21 cellular contexts compared by ENCODE assay signal in the genomic region with DNA sequence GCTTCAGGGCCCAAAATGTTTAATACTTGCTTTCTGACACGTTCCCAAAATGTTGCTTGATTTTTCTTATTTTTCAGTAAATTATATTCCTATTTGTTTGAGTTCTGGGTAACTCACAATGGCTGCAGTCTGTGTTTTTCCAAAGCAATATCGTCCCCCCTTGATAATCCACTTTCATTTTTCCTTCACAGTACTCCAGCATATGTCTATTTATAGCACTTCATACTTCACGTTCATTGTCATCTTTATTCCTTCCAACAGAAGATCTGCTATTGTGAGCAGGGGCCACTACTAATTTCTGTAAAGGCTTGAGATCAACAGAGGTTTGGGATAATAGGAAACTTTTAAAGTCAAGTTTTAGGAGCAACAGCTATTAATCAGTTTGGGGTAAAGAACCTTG. TPM values are rescaled to one million over a fixed set of nuclear protein-coding genes. Genes with fewer than 3 reads are reported as not detected.
DNase-seq lines count a peak whose midpoint lies in the region; ATAC-seq and TF ChIP-seq lines count a peak whose summit lies in the region.
"Had no signal": no experiment of that assay in that cellular context is flagged by ENCODE, and none has a peak within 500 bp of the region (broad histone marks: within the 10 kb centered on the region; RNA-seq: fewer than 3 reads in every experiment).

No MANE protein-coding gene starts in this region.

- H3K4me3 ChIP-seq in cardiac fibroblast (replicated peaks in 1 of 2; ENCODE audit: low read depth in 2 of 2, low read length in 2 of 2) (no peak overlapping the region), heart left ventricle (peak overlapping the region in 8 of 12 donors; percentile 11 to 49 (median 24))
- H3K4me3 ChIP-seq: coronary artery, skin epidermis had no signal

- H3K4me1 ChIP-seq in heart left ventricle, result peaks cover 0 to 30% (median 5%) of the 10 kb centered on the region in 12 donors

- H3K27me3 Mint-ChIP-seq in osteocyte (ENCODE audit: unreplicated experiment), result no peaks in the 10 kb centered on the region
- H3K27me3 Mint-ChIP-seq: stimulated activated naive CD8-positive, alpha-beta T cell treated with anti-CD3 and anti-CD28 coated beads, Interleukin-15, amount 100 ng/mL, for 72 hours had no signal

- no peaks in the 10 kb centered on the region for H3K36me3 ChIP-seq in heart left ventricle

- no peaks in the 10 kb centered on the region for H3K9me3 Mint-ChIP-seq in osteocyte (ENCODE audit: unreplicated experiment)
- H3K9me3 Mint-ChIP-seq: activated naive CD4-positive, alpha-beta T cell treated with anti-CD3 and anti-CD28 coated beads for 36 hours; stimulated activated naive CD8-positive, alpha-beta T cell treated with anti-CD3 and anti-CD28 coated beads, Interleukin-15, amount 100 ng/mL, for 72 hours had no signal

- intact Hi-C loops in heart left ventricle (cut with DNase I), result loop anchor here in 2 of 10 donors (5.0 kb wide), 1 partner anchor 37 kb away; no protein-coding TSS in a partner anchor

- H3K4me1 Mint-ChIP-seq in osteocyte (ENCODE audit: unreplicated experiment), result peaks cover 7% of the 10 kb centered on the region

- 11 to 16% (median 14%) methylated on average over 3 of the region's 3 CpGs for WGBS in heart left ventricle, 4 donors

- H3K9me3 ChIP-seq in heart left ventricle, result no peaks in the 10 kb centered on the region

- peak; percentile 69 to 85 (median 74) for ATAC-seq in heart left ventricle
- ATAC-seq: stimulated activated naive CD8-positive, alpha-beta T cell treated with anti-CD3 and anti-CD28 coated beads, Interleukin-15, amount 100 ng/mL, for 72 hours had no signal

- DNase-seq in AG08396 (ENCODE audit: low spot score) (peak; percentile 18), cardiac fibroblast (ENCODE audit: low read depth in 2 of 2) (peak; percentile 12 to 17), heart left ventricle (no peak), osteocyte (ENCODE audit: extremely low spot score, unreplicated experiment) (no peak), GM10248 (ENCODE audit: extremely low spot score) (no peak), D341Med (ENCODE audit: low spot score) (no peak)
- DNase-seq in stimulated activated naive CD4-positive, alpha-beta T cell (lab: John Stamatoyannopoulos, UW), result no peak
- DNase-seq in activated CD4-positive, alpha-beta T cell treated with anti-CD3 and anti-CD28 coated beads, Interleukin-2, amount 50 U/mL, for 4 hours, result no peak
- DNase-seq: activated CD4-positive, alpha-beta T cell treated with anti-CD3 and anti-CD28 coated beads, Interleukin-2, amount 50 U/mL, for 48 hours; activated naive CD4-positive, alpha-beta T cell treated with anti-CD3 and anti-CD28 coated beads for 36 hours; activated T-cell treated with anti-CD3 and anti-CD28 coated beads for 4 hours; DMS153; NCI-H146; NCI-H2171; NCI-H774; occipital lobe; stimulated activated CD4-positive, alpha-beta T cell treated with anti-CD3 and anti-CD28 coated beads, Interleukin-2, amount 100 ng/mL, for 48 hours; stimulated activated naive CD8-positive, alpha-beta T cell treated with anti-CD3 and anti-CD28 coated beads, Interleukin-15, amount 100 ng/mL, for 72 hours had no signal

- CTCF ChIA-PET in GM10248 (lab: Yijun Ruan, JAX), result interaction anchor here (1.2 kb wide), 1 partner anchor 11 kb away, joined by 4 read pairs; no protein-coding TSS in a partner anchor

- no peaks in the 10 kb centered on the region for H3K36me3 Mint-ChIP-seq in osteocyte (ENCODE audit: unreplicated experiment)

- POLR2A ChIA-PET in GM10248 (lab: Yijun Ruan, JAX), result no interaction called here

- H3K27ac ChIP-seq in heart left ventricle, result peak overlapping the region; percentile 33 to 83 (median 71)
- H3K27ac ChIP-seq: C4-2B, coronary artery, skin epidermis had no signal

- no peak overlapping the region for H3K4me3 Mint-ChIP-seq in osteocyte (ENCODE audit: unreplicated experiment)
- H3K4me3 Mint-ChIP-seq: activated naive CD4-positive, alpha-beta T cell treated with anti-CD3 and anti-CD28 coated beads for 36 hours; stimulated activated naive CD8-positive, alpha-beta T cell treated with anti-CD3 and anti-CD28 coated beads, Interleukin-15, amount 100 ng/mL, for 72 hours had no signal

- no peak for TF ChIP-seq CTCF in cardiac fibroblast (IDR thresholded peaks at IDR 0.05; ENCODE audit: low read depth, low read length)
- no peak for TF ChIP-seq CTCF in heart left ventricle (IDR thresholded peaks at IDR 0.05)
- no peak for TF ChIP-seq CTCF in osteocyte (IDR thresholded peaks at IDR 0.05)
- no peak for TF ChIP-seq CTCF in GM10248 (IDR thresholded peaks at IDR 0.05; ENCODE audit: control extremely low read depth, extremely low read depth, low read depth, missing control alignments)

- H3K27me3 ChIP-seq in heart left ventricle, result no peaks in the 10 kb centered on the region

- TF ChIP-seq POLR2A in heart left ventricle (IDR thresholded peaks at IDR 0.05), result no peak

- peak overlapping the region; percentile 15 for H3K27ac Mint-ChIP-seq in osteocyte (ENCODE audit: unreplicated experiment)
- H3K27ac Mint-ChIP-seq: activated naive CD4-positive, alpha-beta T cell treated with anti-CD3 and anti-CD28 coated beads for 36 hours; stimulated activated naive CD8-positive, alpha-beta T cell treated with anti-CD3 and anti-CD28 coated beads, Interleukin-15, amount 100 ng/mL, for 72 hours had no signal

RNA-seq across cellular contexts. Expression of a gene that starts 11.6 kb away (rescaled TPM):
- total RNA-seq in heart left ventricle (10 to 100 TPM in 5 of 9 donors, 1 to 10 TPM in 4; 6.2 to 17.2 (median 10.1) TPM), osteocyte (1.9 and 2.0 TPM in 2 replicates)
- 1 to 10 TPM; 1.5 to 3.4 TPM for polyA plus RNA-seq in heart left ventricle

RNA-seq across cellular contexts. Expression of a gene that starts 11.7 kb away (rescaled TPM):
- total RNA-seq in heart left ventricle, result 10 to 100 TPM; 14.8 to 55.7 (median 29.4) TPM
- polyA plus RNA-seq in heart left ventricle, result 10 to 100 TPM; 11.8 to 39.4 TPM
- total RNA-seq in osteocyte, result 48.9 and 49.9 TPM in 2 replicates

Comparison
In these comparisons a context has a peak if more than half of its experiments do, and no peak if none do; other contexts are left out.
1. DNase-seq: peak in AG08396 (single experiment) and cardiac fibroblast (2 of 2); none in heart left ventricle (0 of 5), osteocyte (single experiment), stimulated activated naive CD4-positive, alpha-beta T cell (0 of 6), GM10248 (single experiment), D341Med (single experiment) and activated CD4-positive, alpha-beta T cell treated with anti-CD3 and anti-CD28 coated beads, Interleukin-2, amount 50 U/mL, for 4 hours (0 of 2).
2. H3K4me3 ChIP-seq: peak in heart left ventricle (8 of 12); none in cardiac fibroblast (0 of 2).